ENCODE assay signal across 7 cellular contexts in genomic region chr7:1458676-1459511, GRCh38. TPM values are rescaled to one million over a fixed set of nuclear protein-coding genes. Genes with fewer than 3 reads are reported as not detected.
DNase-seq lines count a peak whose midpoint lies in the region; ATAC-seq and TF ChIP-seq lines count a peak whose summit lies in the region.

MICALL2 (minus strand) TSS chr7:1459470; CDS start chr7:1459326, 144 bp downstream.

- intact Hi-C loops in vagina (cut with DNase I) = no loop called here

- H3K4me1 ChIP-seq in vagina = peaks cover 84% of the 10 kb centered on the region

- no peaks in the 10 kb centered on the region for H3K9me3 Mint-ChIP-seq in naive B cell

- TF ChIP-seq CTCF in GM10266 (IDR thresholded peaks at IDR 0.05; ENCODE audit: control insufficient read depth, insufficient read depth, low read depth, missing control alignments) (no peak), vagina (IDR thresholded peaks at IDR 0.05) (no peak)

- H3K27ac ChIP-seq in vagina = peak within 1 kb of the TSS; percentile 88

- peak in 1 of 2 donors; percentile 84 for TF ChIP-seq POLR2A in vagina (IDR thresholded peaks at IDR 0.05)

- H3K27me3 Mint-ChIP-seq in naive B cell = peaks cover 0 to 5% (median 0%) of the 10 kb centered on the region in 3 donors

- ATAC-seq in GM21717 (IDR thresholded peaks at IDR 0.05; ENCODE audit: unreplicated experiment) (peak; percentile 24), naive B cell (ENCODE audit: low read depth in 2 of 2) (peak; percentile 21 to 23)

- in situ Hi-C loops in KBM-7 (cut with MboI; ENCODE audit: low pct_unique_long_range_greater_than_20kb, low sequenced_read_pairs) = no loop called here

- H3K36me3 ChIP-seq in vagina = no peaks in the 10 kb centered on the region

- H3K4me3 ChIP-seq in vagina = peak within 1 kb of the TSS; percentile 89 to 91

- no peaks in the 10 kb centered on the region for H3K9me3 ChIP-seq in vagina

- peak within 1 kb of the TSS; percentile 63 to 89 (median 78) for H3K4me3 Mint-ChIP-seq in naive B cell

- DNase-seq in GM10266 (ENCODE audit: extremely low spot score) = peak; percentile 64
- peak; percentile 54 for DNase-seq in KBM-7
- DNase-seq in activated CD8-positive, alpha-beta memory T cell treated with anti-CD3 and anti-CD28 coated beads, Interleukin-2, amount 50 U/mL, for 48 hours = peak; percentile 64
- DNase-seq in fibroblast of gingiva (ENCODE audit: low read depth) = peak; percentile 79
- DNase-seq in naive B cell = no peak
- no peak for DNase-seq in vagina (ENCODE audit: extremely low spot score in 2 of 2)

- no peaks in the 10 kb centered on the region for H3K36me3 Mint-ChIP-seq in naive B cell

- no peaks in the 10 kb centered on the region for H3K27me3 ChIP-seq in vagina

- peak within 1 kb of the TSS in 2 of 6 donors; percentile 0 to 90 for H3K27ac Mint-ChIP-seq in naive B cell

- H3K4me1 Mint-ChIP-seq in naive B cell = peaks cover 13 to 33% (median 21%) of the 10 kb centered on the region in 3 donors

RNA-seq across cellular contexts. Expression of gene MICALL2, which starts in this region (rescaled TPM):
- not detected for polyA plus RNA-seq in naive B cell (ENCODE audit: low read depth in 6 of 6)
- total RNA-seq in vagina = 15.7 TPM

Comparison
In these comparisons a context has a peak if more than half of its experiments do, and no peak if none do; other contexts are left out.
1. Peak in ATAC-seq in naive B cell; RNA of the gene not detected or under 1 TPM.
2. DNase-seq: peak in GM10266 (single experiment), KBM-7 (single experiment), activated CD8-positive, alpha-beta memory T cell treated with anti-CD3 and anti-CD28 coated beads, Interleukin-2, amount 50 U/mL, for 48 hours (single experiment) and fibroblast of gingiva (single experiment); none in naive B cell (single experiment) and vagina (0 of 2).